Comparison of ENCODE assay signal across 16 cellular contexts in genomic region chr7:44700322-44700721, GRCh38. TPM values are rescaled to one million over a fixed set of nuclear protein-coding genes. Genes with fewer than 3 reads are reported as not detected.
DNase-seq lines count a peak whose midpoint lies in the region; ATAC-seq and TF ChIP-seq lines count a peak whose summit lies in the region.
"Had no signal": no experiment of that assay in that cellular context is flagged by ENCODE, and none has a peak within 500 bp of the region (broad histone marks: within the 10 kb centered on the region; RNA-seq: fewer than 3 reads in every experiment).

No MANE protein-coding gene starts in this region.

- H3K4ac ChIP-seq in neuronal stem cell (ENCODE audit: low read length) = no peak overlapping the region

- 100% methylated on average over 1 of the region's 8 CpGs; no CpG with 5 or more reads in 1 of the 2 donors for WGBS in neuronal stem cell (ENCODE audit: extremely low coverage in 2 of 2, insufficient read length in 2 of 2, insufficient replicate concordance in 1 of 2), 2 donors

- ATAC-seq in T-helper 17 cell = no peak
- ATAC-seq: CD8-positive, alpha-beta T cell; GM23338; PC-3 had no signal

- peaks cover 66% of the 10 kb centered on the region for H3K36me3 Mint-ChIP-seq in activated CD4-positive, alpha-beta memory T cell treated with anti-CD3 and anti-CD28 coated beads for 36 hours
- H3K36me3 Mint-ChIP-seq in activated CD4-positive, alpha-beta memory T cell treated with anti-CD3 and anti-CD28 coated beads, Interleukin-2, amount 10 ng/mL, durations not matched to agents 7 days and 5 days (ENCODE audit: low read depth) = peaks cover 81% of the 10 kb centered on the region
- H3K36me3 Mint-ChIP-seq in CD14-positive monocyte (peaks cover 81 to 91% of the 10 kb centered on the region in 2 donors), T-helper 17 cell (ENCODE audit: low read depth) (peaks cover 8% of the 10 kb centered on the region)

- DNase-seq in activated CD4-positive, alpha-beta memory T cell treated with anti-CD3 and anti-CD28 coated beads for 36 hours = no peak
- DNase-seq in activated CD4-positive, alpha-beta memory T cell treated with anti-CD3 and anti-CD28 coated beads, Interleukin-2, amount 10 ng/mL, durations not matched to agents 7 days and 5 days = no peak
- DNase-seq in CD14-positive monocyte (ENCODE audit: low spot score) = no peak
- DNase-seq in T-helper 17 cell = no peak
- no peak for DNase-seq in neuronal stem cell (ENCODE audit: low spot score)
- no peak for DNase-seq in NCI-H446 treated with DMSO at 0.1 percent for 48 hours (lab: John Stamatoyannopoulos, UW)
- no peak for DNase-seq in NCI-H748 treated with DMSO at 0.1 percent for 48 hours (lab: John Stamatoyannopoulos, UW)
- no peak for DNase-seq in hypothalamus (lab: John Stamatoyannopoulos, UW)
- DNase-seq: CD8-positive, alpha-beta T cell; DMS79 treated with DMSO at 0.1 percent for 48 hours; NCI-H1436; NCI-H2227 treated with DMSO at 0.1 percent for 48 hours; NCI-H526 treated with DMSO at 0.1 percent for 48 hours; PC-3 had no signal

- no peak overlapping the region for H3K4me3 Mint-ChIP-seq in activated CD4-positive, alpha-beta memory T cell treated with anti-CD3 and anti-CD28 coated beads for 36 hours
- no peak overlapping the region for H3K4me3 Mint-ChIP-seq in activated CD4-positive, alpha-beta memory T cell treated with anti-CD3 and anti-CD28 coated beads, Interleukin-2, amount 10 ng/mL, durations not matched to agents 7 days and 5 days
- H3K4me3 Mint-ChIP-seq in CD14-positive monocyte = no peak overlapping the region
- no peak overlapping the region for H3K4me3 Mint-ChIP-seq in T-helper 17 cell
- H3K4me3 Mint-ChIP-seq: CD8-positive, alpha-beta T cell; GM23338 had no signal

- H3K4me1 ChIP-seq in neuronal stem cell (ENCODE audit: control insufficient read depth in 2 of 2, insufficient read depth in 1 of 2, low read depth in 1 of 2, low read length in 2 of 2) = no peaks in the 10 kb centered on the region
- H3K4me1 ChIP-seq: A549 had no signal

- H3K4me2 ChIP-seq in neuronal stem cell (ENCODE audit: insufficient read depth, low read length, poor library complexity, severe bottlenecking) = no peak overlapping the region
- H3K4me2 ChIP-seq: A549, GM23338 had no signal

- POLR2A ChIA-PET in activated CD4-positive, alpha-beta memory T cell treated with anti-CD3 and anti-CD28 coated beads for 36 hours (lab: Charles Lee) = interaction anchor here (0.6 kb wide), 1 partner anchor 16 kb away, joined by 3 read pairs; no protein-coding TSS in a partner anchor
- POLR2A ChIA-PET in activated CD4-positive, alpha-beta memory T cell treated with anti-CD3 and anti-CD28 coated beads, Interleukin-2, amount 10 ng/mL, durations not matched to agents 7 days and 5 days (lab: Charles Lee) = no interaction called here

- H3K9ac ChIP-seq in neuronal stem cell (ENCODE audit: low read depth, low read length, poor library complexity) = no peak overlapping the region

- H3K79me1 ChIP-seq in neuronal stem cell (ENCODE audit: low read depth, low read length) = peaks cover 1% of the 10 kb centered on the region

- no peak overlapping the region for H2BK120ac ChIP-seq in neuronal stem cell (ENCODE audit: low read depth, low read length)

- no peaks in the 10 kb centered on the region for H3K27me3 Mint-ChIP-seq in activated CD4-positive, alpha-beta memory T cell treated with anti-CD3 and anti-CD28 coated beads for 36 hours
- no peaks in the 10 kb centered on the region for H3K27me3 Mint-ChIP-seq in activated CD4-positive, alpha-beta memory T cell treated with anti-CD3 and anti-CD28 coated beads, Interleukin-2, amount 10 ng/mL, durations not matched to agents 7 days and 5 days
- H3K27me3 Mint-ChIP-seq in CD14-positive monocyte (ENCODE audit: low read depth in 3 of 3) (no peaks in the 10 kb centered on the region), T-helper 17 cell (no peaks in the 10 kb centered on the region)

- H3K9me3 ChIP-seq in T-helper 17 cell (ENCODE audit: control insufficient read depth, low read length, poor library complexity, severe bottlenecking) = no peaks in the 10 kb centered on the region
- peaks cover 2 to 23% of the 10 kb centered on the region in 2 donors for H3K9me3 ChIP-seq in neuronal stem cell (replicated peaks in 1 of 2; ENCODE audit: control insufficient read depth in 2 of 2, insufficient read depth in 1 of 2, low read depth in 1 of 2, low read length in 2 of 2)
- H3K9me3 ChIP-seq: A549 had no signal

- no peak overlapping the region for H2AFZ ChIP-seq in neuronal stem cell (ENCODE audit: low read length)
- H2AFZ ChIP-seq: GM23338 had no signal

- peaks cover 45 to 72% of the 10 kb centered on the region in 2 donors for H3K36me3 ChIP-seq in neuronal stem cell (replicated peaks in 1 of 2; ENCODE audit: control insufficient read depth in 2 of 2, insufficient read depth in 2 of 2, low read length in 2 of 2)

- peak overlapping the region; percentile 20 for H3K27ac Mint-ChIP-seq in activated CD4-positive, alpha-beta memory T cell treated with anti-CD3 and anti-CD28 coated beads for 36 hours
- no peak overlapping the region for H3K27ac Mint-ChIP-seq in activated CD4-positive, alpha-beta memory T cell treated with anti-CD3 and anti-CD28 coated beads, Interleukin-2, amount 10 ng/mL, durations not matched to agents 7 days and 5 days
- H3K27ac Mint-ChIP-seq in CD14-positive monocyte (peak overlapping the region in 4 of 7 donors; percentile 36 to 71 (median 52)), T-helper 17 cell (peak overlapping the region; percentile 82)
- H3K27ac Mint-ChIP-seq: GM23338 had no signal

- no peak overlapping the region for H3K18ac ChIP-seq in neuronal stem cell (ENCODE audit: low read length)

- H4K8ac ChIP-seq in neuronal stem cell (ENCODE audit: low read depth, low read length) = no peak overlapping the region

- H2BK15ac ChIP-seq in neuronal stem cell (ENCODE audit: low read length) = no peak overlapping the region

- no peak overlapping the region for H2AK5ac ChIP-seq in neuronal stem cell (ENCODE audit: low read depth, low read length)

- no peaks in the 10 kb centered on the region for H3K27me3 ChIP-seq in neuronal stem cell (ENCODE audit: control insufficient read depth in 3 of 3, insufficient read depth in 3 of 3, low read depth in 1 of 3, low read length in 3 of 3)

- no peaks in the 10 kb centered on the region for H3K4me1 Mint-ChIP-seq in activated CD4-positive, alpha-beta memory T cell treated with anti-CD3 and anti-CD28 coated beads for 36 hours (ENCODE audit: low read depth)
- H3K4me1 Mint-ChIP-seq in activated CD4-positive, alpha-beta memory T cell treated with anti-CD3 and anti-CD28 coated beads, Interleukin-2, amount 10 ng/mL, durations not matched to agents 7 days and 5 days = no peaks in the 10 kb centered on the region
- no peaks in the 10 kb centered on the region for H3K4me1 Mint-ChIP-seq in CD14-positive monocyte
- peaks cover 2% of the 10 kb centered on the region for H3K4me1 Mint-ChIP-seq in T-helper 17 cell
- H3K4me1 Mint-ChIP-seq: GM23338 had no signal

- CTCF ChIA-PET in activated CD4-positive, alpha-beta memory T cell treated with anti-CD3 and anti-CD28 coated beads for 36 hours (lab: Charles Lee) = no interaction called here
- CTCF ChIA-PET in activated CD4-positive, alpha-beta memory T cell treated with anti-CD3 and anti-CD28 coated beads, Interleukin-2, amount 10 ng/mL, durations not matched to agents 7 days and 5 days (lab: Charles Lee) = no interaction called here

- H3K4me3 ChIP-seq in neuronal stem cell (ENCODE audit: low read length in 2 of 2) = no peak overlapping the region
- H3K4me3 ChIP-seq: A549, GM23338 had no signal

- peak overlapping the region; percentile 71 for H3K14ac ChIP-seq in neuronal stem cell (ENCODE audit: low read length)

- intact Hi-C loops in activated CD4-positive, alpha-beta memory T cell treated with anti-CD3 and anti-CD28 coated beads for 36 hours (cut with micrococcal nuclease) = no loop called here
- intact Hi-C loops in CD14-positive monocyte (cut with micrococcal nuclease) = loop anchor here in 1 of 2 donors (10.0 kb wide), 1 partner anchor 54 kb away; no protein-coding TSS in a partner anchor

- H3K9me3 Mint-ChIP-seq in activated CD4-positive, alpha-beta memory T cell treated with anti-CD3 and anti-CD28 coated beads for 36 hours = peaks cover 4% of the 10 kb centered on the region
- H3K9me3 Mint-ChIP-seq in activated CD4-positive, alpha-beta memory T cell treated with anti-CD3 and anti-CD28 coated beads, Interleukin-2, amount 10 ng/mL, durations not matched to agents 7 days and 5 days = no peaks in the 10 kb centered on the region
- peaks cover 3 to 18% (median 12%) of the 10 kb centered on the region in 7 donors for H3K9me3 Mint-ChIP-seq in CD14-positive monocyte
- H3K9me3 Mint-ChIP-seq: CD8-positive, alpha-beta T cell; GM23338 had no signal

- H4K91ac ChIP-seq in neuronal stem cell (ENCODE audit: low read depth, low read length, poor library complexity) = no peak overlapping the region

- peak overlapping the region; percentile 55 for H3K23ac ChIP-seq in neuronal stem cell (ENCODE audit: low read depth, low read length, poor library complexity)

- H2BK12ac ChIP-seq in neuronal stem cell (ENCODE audit: low read length) = no peak overlapping the region

- TF ChIP-seq CTCF in CD14-positive monocyte (IDR thresholded peaks at IDR 0.05) = no peak

- H2BK5ac ChIP-seq in neuronal stem cell (ENCODE audit: low read length) = no peak overlapping the region

- H3K27ac ChIP-seq in neuronal stem cell (replicated peaks; ENCODE audit: low read length) = no peak overlapping the region
- H3K27ac ChIP-seq: A549 had no signal

RNA-seq across cellular contexts. Expression of gene ZMIZ2, which starts 48.3 kb away (rescaled TPM):
- 10 to 100 TPM; 84.7 to 92.3 TPM for total RNA-seq in activated CD4-positive, alpha-beta memory T cell treated with anti-CD3 and anti-CD28 coated beads for 36 hours
- total RNA-seq in activated CD4-positive, alpha-beta memory T cell treated with anti-CD3 and anti-CD28 coated beads, Interleukin-2, amount 10 ng/mL, durations not matched to agents 7 days and 5 days = 10 to 100 TPM; 85.2 to 91.4 TPM
- 1 to 10 TPM; 1.9 to 3.3 TPM for polyA plus RNA-seq in CD14-positive monocyte
- total RNA-seq in T-helper 17 cell = 100 to 1,000 TPM; 117 to 171 TPM
- 39.9 TPM for polyA plus RNA-seq in neuronal stem cell (2013, experiment 1 of 2)
- polyA plus RNA-seq in neuronal stem cell (2013, experiment 2 of 2) = 38.5 TPM
